1 cellular context compared by ENCODE assay signal in the genomic region with DNA sequence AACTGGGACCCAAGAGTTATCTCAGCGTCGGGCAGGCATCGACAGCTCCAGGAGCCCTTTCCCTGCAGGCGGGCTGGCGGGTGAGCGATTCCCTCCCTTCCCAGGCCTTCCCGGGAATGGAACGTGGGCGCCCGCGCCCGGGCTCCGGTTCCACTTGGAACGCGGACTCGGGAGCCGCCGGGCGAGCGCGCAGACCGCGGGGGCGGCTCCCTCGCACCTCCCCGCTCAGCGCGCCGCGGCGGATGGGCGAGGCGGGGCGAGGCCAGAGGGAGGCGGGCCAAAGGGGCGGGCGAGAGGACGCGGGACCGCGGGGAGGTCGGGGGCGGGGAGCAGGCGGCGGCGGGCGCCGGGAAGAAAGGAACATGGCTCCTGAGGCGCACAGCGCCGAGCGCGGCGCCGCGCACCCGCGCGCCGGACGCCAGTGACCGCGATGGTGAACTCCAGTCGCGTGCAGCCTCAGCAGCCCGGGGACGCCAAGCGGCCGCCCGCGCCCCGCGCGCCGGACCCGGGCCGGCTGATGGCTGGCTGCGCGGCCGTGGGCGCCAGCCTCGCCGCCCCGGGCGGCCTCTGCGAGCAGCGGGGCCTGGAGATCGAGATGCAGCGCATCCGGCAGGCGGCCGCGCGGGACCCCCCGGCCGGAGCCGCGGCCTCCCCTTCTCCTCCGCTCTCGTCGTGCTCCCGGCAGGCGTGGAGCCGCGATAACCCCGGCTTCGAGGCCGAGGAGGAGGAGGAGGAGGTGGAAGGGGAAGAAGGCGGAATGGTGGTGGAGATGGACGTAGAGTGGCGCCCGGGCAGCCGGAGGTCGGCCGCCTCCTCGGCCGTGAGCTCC.
TF ChIP-seq lines count a peak whose summit lies in the region.

A gene (plus strand): TSS at position 332 of the 829 bp plus-strand sequence. CDS start 99 bp downstream, at position 431.

TF ChIP-seq in WTC11, 78 proteins besides CTCF, POLR2A, EP300 and RAD21 (continued from another document and continues in another):
- TF ChIP-seq, protein P1, sequence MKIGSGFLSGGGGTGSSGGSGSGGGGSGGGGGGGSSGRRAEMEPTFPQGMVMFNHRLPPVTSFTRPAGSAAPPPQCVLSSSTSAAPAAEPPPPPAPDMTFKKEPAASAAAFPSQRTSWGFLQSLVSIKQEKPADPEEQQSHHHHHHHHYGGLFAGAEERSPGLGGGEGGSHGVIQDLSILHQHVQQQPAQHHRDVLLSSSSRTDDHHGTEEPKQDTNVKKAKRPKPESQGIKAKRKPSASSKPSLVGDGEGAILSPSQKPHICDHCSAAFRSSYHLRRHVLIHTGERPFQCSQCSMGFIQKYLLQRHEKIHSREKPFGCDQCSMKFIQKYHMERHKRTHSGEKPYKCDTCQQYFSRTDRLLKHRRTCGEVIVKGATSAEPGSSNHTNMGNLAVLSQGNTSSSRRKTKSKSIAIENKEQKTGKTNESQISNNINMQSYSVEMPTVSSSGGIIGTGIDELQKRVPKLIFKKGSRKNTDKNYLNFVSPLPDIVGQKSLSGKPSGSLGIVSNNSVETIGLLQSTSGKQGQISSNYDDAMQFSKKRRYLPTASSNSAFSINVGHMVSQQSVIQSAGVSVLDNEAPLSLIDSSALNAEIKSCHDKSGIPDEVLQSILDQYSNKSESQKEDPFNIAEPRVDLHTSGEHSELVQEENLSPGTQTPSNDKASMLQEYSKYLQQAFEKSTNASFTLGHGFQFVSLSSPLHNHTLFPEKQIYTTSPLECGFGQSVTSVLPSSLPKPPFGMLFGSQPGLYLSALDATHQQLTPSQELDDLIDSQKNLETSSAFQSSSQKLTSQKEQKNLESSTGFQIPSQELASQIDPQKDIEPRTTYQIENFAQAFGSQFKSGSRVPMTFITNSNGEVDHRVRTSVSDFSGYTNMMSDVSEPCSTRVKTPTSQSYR (CRISPR knock-in tag; IDR thresholded peaks at IDR 0.05): 0 out of 2 replicates have a peak, but pooled peaks have one; percentile 23
- TF ChIP-seq ZNF232 (CRISPR knock-in tag; IDR thresholded peaks at IDR 0.05): no peak
- peak; percentile 50; the same call in 1 of the 2 replicates for TF ChIP-seq CREM (CRISPR knock-in tag; IDR thresholded peaks at IDR 0.05)
- no peak for TF ChIP-seq OVOL2 (CRISPR knock-in tag; IDR thresholded peaks at IDR 0.05; ENCODE audit: borderline replicate concordance)
- TF ChIP-seq, protein P2, sequence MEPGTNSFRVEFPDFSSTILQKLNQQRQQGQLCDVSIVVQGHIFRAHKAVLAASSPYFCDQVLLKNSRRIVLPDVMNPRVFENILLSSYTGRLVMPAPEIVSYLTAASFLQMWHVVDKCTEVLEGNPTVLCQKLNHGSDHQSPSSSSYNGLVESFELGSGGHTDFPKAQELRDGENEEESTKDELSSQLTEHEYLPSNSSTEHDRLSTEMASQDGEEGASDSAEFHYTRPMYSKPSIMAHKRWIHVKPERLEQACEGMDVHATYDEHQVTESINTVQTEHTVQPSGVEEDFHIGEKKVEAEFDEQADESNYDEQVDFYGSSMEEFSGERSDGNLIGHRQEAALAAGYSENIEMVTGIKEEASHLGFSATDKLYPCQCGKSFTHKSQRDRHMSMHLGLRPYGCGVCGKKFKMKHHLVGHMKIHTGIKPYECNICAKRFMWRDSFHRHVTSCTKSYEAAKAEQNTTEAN (CRISPR knock-in tag; IDR thresholded peaks at IDR 0.05): no peak
- TF ChIP-seq SP1 (CRISPR knock-in tag; conservative IDR thresholded peaks at IDR 0.05): peak; percentile 82
- TF ChIP-seq, protein P3, sequence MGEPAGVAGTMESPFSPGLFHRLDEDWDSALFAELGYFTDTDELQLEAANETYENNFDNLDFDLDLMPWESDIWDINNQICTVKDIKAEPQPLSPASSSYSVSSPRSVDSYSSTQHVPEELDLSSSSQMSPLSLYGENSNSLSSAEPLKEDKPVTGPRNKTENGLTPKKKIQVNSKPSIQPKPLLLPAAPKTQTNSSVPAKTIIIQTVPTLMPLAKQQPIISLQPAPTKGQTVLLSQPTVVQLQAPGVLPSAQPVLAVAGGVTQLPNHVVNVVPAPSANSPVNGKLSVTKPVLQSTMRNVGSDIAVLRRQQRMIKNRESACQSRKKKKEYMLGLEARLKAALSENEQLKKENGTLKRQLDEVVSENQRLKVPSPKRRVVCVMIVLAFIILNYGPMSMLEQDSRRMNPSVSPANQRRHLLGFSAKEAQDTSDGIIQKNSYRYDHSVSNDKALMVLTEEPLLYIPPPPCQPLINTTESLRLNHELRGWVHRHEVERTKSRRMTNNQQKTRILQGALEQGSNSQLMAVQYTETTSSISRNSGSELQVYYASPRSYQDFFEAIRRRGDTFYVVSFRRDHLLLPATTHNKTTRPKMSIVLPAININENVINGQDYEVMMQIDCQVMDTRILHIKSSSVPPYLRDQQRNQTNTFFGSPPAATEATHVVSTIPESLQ (CRISPR knock-in tag; IDR thresholded peaks at IDR 0.05): no peak
- TF ChIP-seq GABPB1 (CRISPR knock-in tag; IDR thresholded peaks at IDR 0.05): no peak
- no peak for TF ChIP-seq ZNF138 (CRISPR knock-in tag; conservative IDR thresholded peaks at IDR 0.05)
- TF ChIP-seq, protein P4, sequence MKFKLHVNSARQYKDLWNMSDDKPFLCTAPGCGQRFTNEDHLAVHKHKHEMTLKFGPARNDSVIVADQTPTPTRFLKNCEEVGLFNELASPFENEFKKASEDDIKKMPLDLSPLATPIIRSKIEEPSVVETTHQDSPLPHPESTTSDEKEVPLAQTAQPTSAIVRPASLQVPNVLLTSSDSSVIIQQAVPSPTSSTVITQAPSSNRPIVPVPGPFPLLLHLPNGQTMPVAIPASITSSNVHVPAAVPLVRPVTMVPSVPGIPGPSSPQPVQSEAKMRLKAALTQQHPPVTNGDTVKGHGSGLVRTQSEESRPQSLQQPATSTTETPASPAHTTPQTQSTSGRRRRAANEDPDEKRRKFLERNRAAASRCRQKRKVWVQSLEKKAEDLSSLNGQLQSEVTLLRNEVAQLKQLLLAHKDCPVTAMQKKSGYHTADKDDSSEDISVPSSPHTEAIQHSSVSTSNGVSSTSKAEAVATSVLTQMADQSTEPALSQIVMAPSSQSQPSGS (CRISPR knock-in tag; IDR thresholded peaks at IDR 0.05; ENCODE audit: borderline replicate concordance, low read depth): no peak
- no peak for TF ChIP-seq ZNF121 (CRISPR knock-in tag; IDR thresholded peaks at IDR 0.05)
- no peak for TF ChIP-seq IRF2 (CRISPR knock-in tag; IDR thresholded peaks at IDR 0.05; ENCODE audit: borderline replicate concordance, low read depth)
- no peak for TF ChIP-seq NR3C1 (CRISPR knock-in tag; conservative IDR thresholded peaks at IDR 0.05; ENCODE audit: low read depth)
- TF ChIP-seq ZNF219 (CRISPR knock-in tag; IDR thresholded peaks at IDR 0.05; ENCODE audit: borderline replicate concordance): no peak
- no peak for TF ChIP-seq RORB (CRISPR knock-in tag; IDR thresholded peaks at IDR 0.05)
- TF ChIP-seq, protein P5, sequence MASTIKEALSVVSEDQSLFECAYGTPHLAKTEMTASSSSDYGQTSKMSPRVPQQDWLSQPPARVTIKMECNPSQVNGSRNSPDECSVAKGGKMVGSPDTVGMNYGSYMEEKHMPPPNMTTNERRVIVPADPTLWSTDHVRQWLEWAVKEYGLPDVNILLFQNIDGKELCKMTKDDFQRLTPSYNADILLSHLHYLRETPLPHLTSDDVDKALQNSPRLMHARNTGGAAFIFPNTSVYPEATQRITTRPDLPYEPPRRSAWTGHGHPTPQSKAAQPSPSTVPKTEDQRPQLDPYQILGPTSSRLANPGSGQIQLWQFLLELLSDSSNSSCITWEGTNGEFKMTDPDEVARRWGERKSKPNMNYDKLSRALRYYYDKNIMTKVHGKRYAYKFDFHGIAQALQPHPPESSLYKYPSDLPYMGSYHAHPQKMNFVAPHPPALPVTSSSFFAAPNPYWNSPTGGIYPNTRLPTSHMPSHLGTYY (CRISPR knock-in tag; IDR thresholded peaks at IDR 0.05): no peak
- no peak for TF ChIP-seq FOXP1 (CRISPR knock-in tag; IDR thresholded peaks at IDR 0.05; ENCODE audit: borderline replicate concordance)
- TF ChIP-seq, protein P6, sequence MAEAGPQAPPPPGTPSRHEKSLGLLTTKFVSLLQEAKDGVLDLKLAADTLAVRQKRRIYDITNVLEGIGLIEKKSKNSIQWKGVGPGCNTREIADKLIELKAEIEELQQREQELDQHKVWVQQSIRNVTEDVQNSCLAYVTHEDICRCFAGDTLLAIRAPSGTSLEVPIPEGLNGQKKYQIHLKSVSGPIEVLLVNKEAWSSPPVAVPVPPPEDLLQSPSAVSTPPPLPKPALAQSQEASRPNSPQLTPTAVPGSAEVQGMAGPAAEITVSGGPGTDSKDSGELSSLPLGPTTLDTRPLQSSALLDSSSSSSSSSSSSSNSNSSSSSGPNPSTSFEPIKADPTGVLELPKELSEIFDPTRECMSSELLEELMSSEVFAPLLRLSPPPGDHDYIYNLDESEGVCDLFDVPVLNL (CRISPR knock-in tag; IDR thresholded peaks at IDR 0.05; ENCODE audit: borderline replicate concordance, low read depth): peak; percentile 51
- TF ChIP-seq, protein P7, sequence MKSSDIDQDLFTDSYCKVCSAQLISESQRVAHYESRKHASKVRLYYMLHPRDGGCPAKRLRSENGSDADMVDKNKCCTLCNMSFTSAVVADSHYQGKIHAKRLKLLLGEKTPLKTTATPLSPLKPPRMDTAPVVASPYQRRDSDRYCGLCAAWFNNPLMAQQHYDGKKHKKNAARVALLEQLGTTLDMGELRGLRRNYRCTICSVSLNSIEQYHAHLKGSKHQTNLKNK (CRISPR knock-in tag; IDR thresholded peaks at IDR 0.05): no peak
- no peak for TF ChIP-seq NR1H2 (CRISPR knock-in tag; IDR thresholded peaks at IDR 0.05)
- TF ChIP-seq, protein P8, sequence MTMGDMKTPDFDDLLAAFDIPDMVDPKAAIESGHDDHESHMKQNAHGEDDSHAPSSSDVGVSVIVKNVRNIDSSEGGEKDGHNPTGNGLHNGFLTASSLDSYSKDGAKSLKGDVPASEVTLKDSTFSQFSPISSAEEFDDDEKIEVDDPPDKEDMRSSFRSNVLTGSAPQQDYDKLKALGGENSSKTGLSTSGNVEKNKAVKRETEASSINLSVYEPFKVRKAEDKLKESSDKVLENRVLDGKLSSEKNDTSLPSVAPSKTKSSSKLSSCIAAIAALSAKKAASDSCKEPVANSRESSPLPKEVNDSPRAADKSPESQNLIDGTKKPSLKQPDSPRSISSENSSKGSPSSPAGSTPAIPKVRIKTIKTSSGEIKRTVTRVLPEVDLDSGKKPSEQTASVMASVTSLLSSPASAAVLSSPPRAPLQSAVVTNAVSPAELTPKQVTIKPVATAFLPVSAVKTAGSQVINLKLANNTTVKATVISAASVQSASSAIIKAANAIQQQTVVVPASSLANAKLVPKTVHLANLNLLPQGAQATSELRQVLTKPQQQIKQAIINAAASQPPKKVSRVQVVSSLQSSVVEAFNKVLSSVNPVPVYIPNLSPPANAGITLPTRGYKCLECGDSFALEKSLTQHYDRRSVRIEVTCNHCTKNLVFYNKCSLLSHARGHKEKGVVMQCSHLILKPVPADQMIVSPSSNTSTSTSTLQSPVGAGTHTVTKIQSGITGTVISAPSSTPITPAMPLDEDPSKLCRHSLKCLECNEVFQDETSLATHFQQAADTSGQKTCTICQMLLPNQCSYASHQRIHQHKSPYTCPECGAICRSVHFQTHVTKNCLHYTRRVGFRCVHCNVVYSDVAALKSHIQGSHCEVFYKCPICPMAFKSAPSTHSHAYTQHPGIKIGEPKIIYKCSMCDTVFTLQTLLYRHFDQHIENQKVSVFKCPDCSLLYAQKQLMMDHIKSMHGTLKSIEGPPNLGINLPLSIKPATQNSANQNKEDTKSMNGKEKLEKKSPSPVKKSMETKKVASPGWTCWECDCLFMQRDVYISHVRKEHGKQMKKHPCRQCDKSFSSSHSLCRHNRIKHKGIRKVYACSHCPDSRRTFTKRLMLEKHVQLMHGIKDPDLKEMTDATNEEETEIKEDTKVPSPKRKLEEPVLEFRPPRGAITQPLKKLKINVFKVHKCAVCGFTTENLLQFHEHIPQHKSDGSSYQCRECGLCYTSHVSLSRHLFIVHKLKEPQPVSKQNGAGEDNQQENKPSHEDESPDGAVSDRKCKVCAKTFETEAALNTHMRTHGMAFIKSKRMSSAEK (CRISPR knock-in tag; IDR thresholded peaks at IDR 0.05; ENCODE audit: borderline replicate concordance): no peak
- no peak for TF ChIP-seq NFATC4 (CRISPR knock-in tag; IDR thresholded peaks at IDR 0.05)
- TF ChIP-seq, protein P9, sequence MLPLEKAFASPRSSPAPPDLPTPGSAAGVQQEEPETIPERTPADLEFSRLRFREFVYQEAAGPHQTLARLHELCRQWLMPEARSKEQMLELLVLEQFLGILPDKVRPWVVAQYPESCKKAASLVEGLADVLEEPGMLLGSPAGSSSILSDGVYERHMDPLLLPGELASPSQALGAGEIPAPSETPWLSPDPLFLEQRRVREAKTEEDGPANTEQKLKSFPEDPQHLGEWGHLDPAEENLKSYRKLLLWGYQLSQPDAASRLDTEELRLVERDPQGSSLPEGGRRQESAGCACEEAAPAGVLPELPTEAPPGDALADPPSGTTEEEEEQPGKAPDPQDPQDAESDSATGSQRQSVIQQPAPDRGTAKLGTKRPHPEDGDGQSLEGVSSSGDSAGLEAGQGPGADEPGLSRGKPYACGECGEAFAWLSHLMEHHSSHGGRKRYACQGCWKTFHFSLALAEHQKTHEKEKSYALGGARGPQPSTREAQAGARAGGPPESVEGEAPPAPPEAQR (CRISPR knock-in tag; IDR thresholded peaks at IDR 0.05): no peak
- no peak for TF ChIP-seq KAT7 (CRISPR knock-in tag; IDR thresholded peaks at IDR 0.05; ENCODE audit: borderline replicate concordance)
- TF ChIP-seq, protein P10, sequence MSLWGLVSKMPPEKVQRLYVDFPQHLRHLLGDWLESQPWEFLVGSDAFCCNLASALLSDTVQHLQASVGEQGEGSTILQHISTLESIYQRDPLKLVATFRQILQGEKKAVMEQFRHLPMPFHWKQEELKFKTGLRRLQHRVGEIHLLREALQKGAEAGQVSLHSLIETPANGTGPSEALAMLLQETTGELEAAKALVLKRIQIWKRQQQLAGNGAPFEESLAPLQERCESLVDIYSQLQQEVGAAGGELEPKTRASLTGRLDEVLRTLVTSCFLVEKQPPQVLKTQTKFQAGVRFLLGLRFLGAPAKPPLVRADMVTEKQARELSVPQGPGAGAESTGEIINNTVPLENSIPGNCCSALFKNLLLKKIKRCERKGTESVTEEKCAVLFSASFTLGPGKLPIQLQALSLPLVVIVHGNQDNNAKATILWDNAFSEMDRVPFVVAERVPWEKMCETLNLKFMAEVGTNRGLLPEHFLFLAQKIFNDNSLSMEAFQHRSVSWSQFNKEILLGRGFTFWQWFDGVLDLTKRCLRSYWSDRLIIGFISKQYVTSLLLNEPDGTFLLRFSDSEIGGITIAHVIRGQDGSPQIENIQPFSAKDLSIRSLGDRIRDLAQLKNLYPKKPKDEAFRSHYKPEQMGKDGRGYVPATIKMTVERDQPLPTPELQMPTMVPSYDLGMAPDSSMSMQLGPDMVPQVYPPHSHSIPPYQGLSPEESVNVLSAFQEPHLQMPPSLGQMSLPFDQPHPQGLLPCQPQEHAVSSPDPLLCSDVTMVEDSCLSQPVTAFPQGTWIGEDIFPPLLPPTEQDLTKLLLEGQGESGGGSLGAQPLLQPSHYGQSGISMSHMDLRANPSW (CRISPR knock-in tag; conservative IDR thresholded peaks at IDR 0.05; ENCODE audit: low read depth): no peak
- TF ChIP-seq FOXJ3 (CRISPR knock-in tag; IDR thresholded peaks at IDR 0.05; ENCODE audit: borderline replicate concordance): no peak
- TF ChIP-seq MXD4 (CRISPR knock-in tag; IDR thresholded peaks at IDR 0.05; ENCODE audit: borderline replicate concordance): no peak
- no peak for TF ChIP-seq TEAD1 (CRISPR knock-in tag; IDR thresholded peaks at IDR 0.05)
- TF ChIP-seq MYBL2 (CRISPR knock-in tag; IDR thresholded peaks at IDR 0.05): no peak
- TF ChIP-seq, protein P11, sequence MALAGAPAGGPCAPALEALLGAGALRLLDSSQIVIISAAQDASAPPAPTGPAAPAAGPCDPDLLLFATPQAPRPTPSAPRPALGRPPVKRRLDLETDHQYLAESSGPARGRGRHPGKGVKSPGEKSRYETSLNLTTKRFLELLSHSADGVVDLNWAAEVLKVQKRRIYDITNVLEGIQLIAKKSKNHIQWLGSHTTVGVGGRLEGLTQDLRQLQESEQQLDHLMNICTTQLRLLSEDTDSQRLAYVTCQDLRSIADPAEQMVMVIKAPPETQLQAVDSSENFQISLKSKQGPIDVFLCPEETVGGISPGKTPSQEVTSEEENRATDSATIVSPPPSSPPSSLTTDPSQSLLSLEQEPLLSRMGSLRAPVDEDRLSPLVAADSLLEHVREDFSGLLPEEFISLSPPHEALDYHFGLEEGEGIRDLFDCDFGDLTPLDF (CRISPR knock-in tag; IDR thresholded peaks at IDR 0.05): no peak
